ENCODE assay signal across 21 cellular contexts in genomic region chr10:105840288-105840770, GRCh38.
DNase-seq lines count a peak whose midpoint lies in the region; ATAC-seq, FAIRE-seq and TF ChIP-seq lines count a peak whose summit lies in the region.
"Had no signal": no experiment of that assay in that cellular context is flagged by ENCODE, and none has a peak within 500 bp of the region (broad histone marks: within the 10 kb centered on the region; RNA-seq: fewer than 3 reads in every experiment).

No MANE protein-coding gene starts in this region.

- no peak overlapping the region for H3K27ac ChIP-seq in CD4-positive, CD25-positive, alpha-beta regulatory T cell (ENCODE audit: insufficient read depth, low read length, poor library complexity, severe bottlenecking)
- H3K27ac ChIP-seq in GM12878 (ENCODE audit: control insufficient read depth, insufficient read depth) = no peak overlapping the region
- H3K27ac ChIP-seq in neural progenitor cell = no peak overlapping the region

- in situ Hi-C loops in GM12878 (cut with MboI) = no loop called here

- no peak for ATAC-seq in CD4-positive, CD25-positive, alpha-beta regulatory T cell (ENCODE audit: low read depth in 2 of 2)
- ATAC-seq in GM12878 (no peak), HG03565 (IDR thresholded peaks at IDR 0.05; ENCODE audit: unreplicated experiment) (no peak), HG03108 (IDR thresholded peaks at IDR 0.05; ENCODE audit: unreplicated experiment) (no peak)
- ATAC-seq: K562, PC-3 had no signal

- peak overlapping the region; percentile 11 for H3K4me3 ChIP-seq in CD4-positive, CD25-positive, alpha-beta regulatory T cell (ENCODE audit: low read depth, low read length)
- H3K4me3 ChIP-seq in GM12878 (no peak overlapping the region), neural progenitor cell (no peak overlapping the region)
- H3K4me3 ChIP-seq: K562 had no signal

- no peak for TF ChIP-seq CTCF in GM12878 (IDR thresholded peaks at IDR 0.05 in 2 of 3, conservative IDR thresholded peaks at IDR 0.05 in 1 of 3; ENCODE audit: control insufficient read depth in 2 of 3, extremely low read depth in 1 of 3, insufficient read depth in 1 of 3, low read depth in 3 of 3, low read length in 3 of 3)
- TF ChIP-seq CTCF in neural progenitor cell (IDR thresholded peaks at IDR 0.05) = no peak

- H3K36me3 Mint-ChIP-seq in CD4-positive, CD25-positive, alpha-beta regulatory T cell = no peaks in the 10 kb centered on the region
- no peaks in the 10 kb centered on the region for H3K36me3 Mint-ChIP-seq in neural progenitor cell

- peak; percentile 35 for FAIRE-seq in GM12878 (lab: Jason Lieb, UNC)
- FAIRE-seq: K562 had no signal

- no peak overlapping the region for H3K4me3 Mint-ChIP-seq in CD4-positive, CD25-positive, alpha-beta regulatory T cell
- no peak overlapping the region for H3K4me3 Mint-ChIP-seq in neural progenitor cell
- H3K4me3 Mint-ChIP-seq: CD4-positive, alpha-beta T cell had no signal

- CTCF ChIA-PET in GM12878 (lab: Yijun Ruan, JAX) = no interaction called here

- H4K20me1 ChIP-seq in GM12878 (ENCODE audit: control insufficient read depth, insufficient read depth) (no peaks in the 10 kb centered on the region), neural progenitor cell (ENCODE audit: low read depth) (no peaks in the 10 kb centered on the region)

- POLR2A ChIA-PET in GM12878 (lab: Charles Lee) = no interaction called here

- H3K27me3 ChIP-seq in CD4-positive, CD25-positive, alpha-beta regulatory T cell (ENCODE audit: control insufficient read depth, insufficient read depth, low read length) = no peaks in the 10 kb centered on the region
- no peaks in the 10 kb centered on the region for H3K27me3 ChIP-seq in GM12878 (replicated peaks in 1 of 2; ENCODE audit: control insufficient read depth in 2 of 2, insufficient read depth in 2 of 2, low read length in 1 of 2)
- no peaks in the 10 kb centered on the region for H3K27me3 ChIP-seq in neural progenitor cell
- H3K27me3 ChIP-seq: BE2C had no signal

- TF ChIP-seq POLR2A in GM12878 (IDR thresholded peaks at IDR 0.05; ENCODE audit: low read depth, low read length) = no peak

- SMC1A ChIA-PET in GM12878 (lab: Charles Lee; ENCODE audit: uncharacterized antibody, unreplicated experiment) = interaction anchor here (1.2 to 1.3 kb wide), 2 partner anchors 11 to 13 kb away, joined by 4 read pairs; no protein-coding TSS in a partner anchor

- peaks cover 20% of the 10 kb centered on the region for H3F3A ChIP-seq in neural progenitor cell (ENCODE audit: low read depth)

- no peak for TF ChIP-seq EP300 in GM12878 (IDR thresholded peaks at IDR 0.05; ENCODE audit: borderline replicate concordance in 1 of 2, control insufficient read depth in 1 of 2, low read depth in 2 of 2, low read length in 2 of 2)

- no peaks in the 10 kb centered on the region for H3K36me3 ChIP-seq in CD4-positive, CD25-positive, alpha-beta regulatory T cell (ENCODE audit: control insufficient read depth, insufficient read depth, low read length)
- H3K36me3 ChIP-seq in GM12878 (ENCODE audit: control insufficient read depth in 2 of 2, insufficient read depth in 2 of 2, low read length in 1 of 2) (no peaks in the 10 kb centered on the region), neural progenitor cell (no peaks in the 10 kb centered on the region)
- H3K36me3 ChIP-seq: BE2C had no signal

- TF ChIP-seq RAD21 in GM12878 (IDR thresholded peaks at IDR 0.05; ENCODE audit: insufficient read depth, low read depth, low read length) = no peak

- BruUV-seq in GM12878 (replicated peaks; lab: Mats Ljungman, UMichigan) = no TSS peak

- peak overlapping the region; percentile 13; the same call in 1 of the 2 replicates for H3K4me2 ChIP-seq in GM12878 (ENCODE audit: control insufficient read depth, insufficient read depth)
- no peak overlapping the region for H3K4me2 ChIP-seq in neural progenitor cell

- 29% methylated on average over 6 of the region's 6 CpGs for WGBS in GM12878 (ENCODE audit: insufficient coverage, insufficient replicate concordance, low lambda C conversion rate, missing lambda C conversion rate)

- no peaks in the 10 kb centered on the region for H3K27me3 Mint-ChIP-seq in CD4-positive, CD25-positive, alpha-beta regulatory T cell
- peaks cover 4% of the 10 kb centered on the region for H3K27me3 Mint-ChIP-seq in neural progenitor cell (ENCODE audit: insufficient read depth, low read depth)
- H3K27me3 Mint-ChIP-seq: CD4-positive, alpha-beta T cell had no signal

- DNase-seq in CD4-positive, CD25-positive, alpha-beta regulatory T cell = no peak
- DNase-seq in HT1080 (ENCODE audit: low read depth) = peak; percentile 24
- DNase-seq in GM12878 (ENCODE audit: low read depth, low spot score) = no peak
- no peak for DNase-seq in neural progenitor cell (ENCODE audit: low spot score)
- no peak for DNase-seq in NAMALWA (ENCODE audit: low spot score)
- DNase-seq: BE2C; CD4-positive, alpha-beta T cell; DMS153; HCEC 1CT; NCI-H1417; NCI-H187; NCI-H2107; NCI-H2227 treated with DMSO at 0.1 percent for 48 hours; NCI-H510A treated with DMSO at 0.1 percent for 48 hours; NCI-H774; PC-3; RPMI8226; SIG-M5 had no signal

- no peaks in the 10 kb centered on the region for H3K79me2 ChIP-seq in GM12878 (ENCODE audit: control insufficient read depth, insufficient read depth, low read length)
- no peaks in the 10 kb centered on the region for H3K79me2 ChIP-seq in neural progenitor cell (ENCODE audit: low read depth)

- H3K4me1 ChIP-seq in CD4-positive, CD25-positive, alpha-beta regulatory T cell (ENCODE audit: control insufficient read depth, insufficient read depth, low read length, poor library complexity, severe bottlenecking) = no peaks in the 10 kb centered on the region
- H3K4me1 ChIP-seq in GM12878 (ENCODE audit: control insufficient read depth, insufficient read depth, low read length) (peaks cover 2% of the 10 kb centered on the region; the same call in 1 of the 2 replicates), neural progenitor cell (peaks cover 41% of the 10 kb centered on the region)
- H3K4me1 ChIP-seq: BE2C had no signal

- H3K27ac Mint-ChIP-seq in CD4-positive, CD25-positive, alpha-beta regulatory T cell = no peak overlapping the region
- H3K27ac Mint-ChIP-seq in neural progenitor cell = peak overlapping the region; percentile 79
- H3K27ac Mint-ChIP-seq: CD4-positive, alpha-beta T cell had no signal

- RAD21 ChIA-PET in GM12878 (lab: Charles Lee; ENCODE audit: unreplicated experiment) = interaction anchor here (1.1 kb wide), 1 partner anchor 10 kb away, joined by 3 read pairs; no protein-coding TSS in a partner anchor

- peaks cover 0 to 4% (median 0%) of the 10 kb centered on the region in 7 donors for H3K9me3 Mint-ChIP-seq in CD4-positive, CD25-positive, alpha-beta regulatory T cell
- H3K9me3 Mint-ChIP-seq in neural progenitor cell = no peaks in the 10 kb centered on the region
- H3K9me3 Mint-ChIP-seq: CD4-positive, alpha-beta T cell had no signal

- peak overlapping the region; percentile 51 for H2AFZ ChIP-seq in GM12878 (ENCODE audit: control insufficient read depth, low read depth, low read length)
- H2AFZ ChIP-seq in neural progenitor cell (replicated peaks) = peak overlapping the region; percentile 85

- no peaks in the 10 kb centered on the region for H3K9me3 ChIP-seq in CD4-positive, CD25-positive, alpha-beta regulatory T cell (ENCODE audit: control insufficient read depth in 2 of 2, low read length in 2 of 2)
- no peaks in the 10 kb centered on the region for H3K9me3 ChIP-seq in GM12878 (replicated peaks; ENCODE audit: control insufficient read depth, insufficient read depth, low read length)
- no peaks in the 10 kb centered on the region for H3K9me3 ChIP-seq in neural progenitor cell (ENCODE audit: low read depth)
- H3K9me3 ChIP-seq: BE2C had no signal

- H3K4me1 Mint-ChIP-seq in CD4-positive, CD25-positive, alpha-beta regulatory T cell = peaks cover 0 to 62% (median 15%) of the 10 kb centered on the region in 4 donors
- H3K4me1 Mint-ChIP-seq in neural progenitor cell = peaks cover 75% of the 10 kb centered on the region

- intact Hi-C loops in GM12878 (cut with micrococcal nuclease; ENCODE audit: unreplicated experiment) = no loop called here

- H3K9ac ChIP-seq in GM12878 (ENCODE audit: control insufficient read depth, insufficient read depth, low read length) = no peak overlapping the region
- no peak overlapping the region for H3K9ac ChIP-seq in neural progenitor cell

TF ChIP-seq in GM12878, 131 proteins besides CTCF, POLR2A, EP300 and RAD21:
- TF ChIP-seq ZSCAN29 (IDR thresholded peaks at IDR 0.05) = peak; percentile 85
- no peak for TF ChIP-seq BCL3 (IDR thresholded peaks at IDR 0.05; ENCODE audit: borderline replicate concordance, insufficient read depth, low read depth, low read length, poor library complexity, severe bottlenecking)
- TF ChIP-seq SIN3A (IDR thresholded peaks at IDR 0.05; ENCODE audit: low read depth, low read length) = no peak
